In genomic region chr3:64209866-64210609, GRCh38 we compare ENCODE assay signal across 9 cellular contexts. TPM values are rescaled to one million over a fixed set of nuclear protein-coding genes. Genes with fewer than 3 reads are reported as not detected.
DNase-seq lines count a peak whose midpoint lies in the region; TF ChIP-seq lines count a peak whose summit lies in the region.
"Had no signal": no experiment of that assay in that cellular context is flagged by ENCODE, and none has a peak within 500 bp of the region (broad histone marks: within the 10 kb centered on the region; RNA-seq: fewer than 3 reads in every experiment).

No MANE protein-coding gene starts in this region.

- TF ChIP-seq CTCF in breast epithelium (IDR thresholded peaks at IDR 0.05), result no peak
- no peak for TF ChIP-seq CTCF in MCF 10A (IDR thresholded peaks at IDR 0.05; ENCODE audit: unreplicated experiment)
- no peak for TF ChIP-seq CTCF in fibroblast of villous mesenchyme (IDR thresholded peaks at IDR 0.05; ENCODE audit: insufficient read depth, low read depth, low read length)
- no peak for TF ChIP-seq CTCF in vagina (IDR thresholded peaks at IDR 0.05)

- H2BK12ac ChIP-seq in neuronal stem cell (ENCODE audit: low read length), result no peak overlapping the region

- H3K27ac ChIP-seq in breast epithelium, result peak overlapping the region; percentile 89 to 92
- H3K27ac ChIP-seq in neuronal stem cell (replicated peaks; ENCODE audit: low read length), result no peak overlapping the region
- H3K27ac ChIP-seq in vagina, result peak overlapping the region; percentile 77

- H3K9me3 Mint-ChIP-seq in MCF 10A (ENCODE audit: unreplicated experiment), result no peaks in the 10 kb centered on the region

- no peak overlapping the region for H2AK5ac ChIP-seq in neuronal stem cell (ENCODE audit: low read depth, low read length)

- H3K14ac ChIP-seq in neuronal stem cell (ENCODE audit: low read length), result peak overlapping the region; percentile 48

- no TSS peak for BruUV-seq in MCF 10A (replicated peaks; lab: Mats Ljungman, UMichigan)

- H3K79me1 ChIP-seq in neuronal stem cell (ENCODE audit: low read depth, low read length), result no peaks in the 10 kb centered on the region

- DNase-seq in breast epithelium (ENCODE audit: low spot score in 2 of 2) (peak in 1 of 2 donors; percentile 91), MCF 10A (ENCODE audit: unreplicated experiment) (no peak), fibroblast of villous mesenchyme (ENCODE audit: low read depth) (peak; percentile 95), neuronal stem cell (ENCODE audit: low spot score) (no peak), vagina (ENCODE audit: extremely low spot score in 2 of 2) (no peak), NCI-H2081 treated with DMSO at 0.1 percent for 48 hours (lab: John Stamatoyannopoulos, UW) (no peak)
- DNase-seq in stimulated activated CD8-positive, alpha-beta memory T cell treated with anti-CD3 and anti-CD28 coated beads, Interleukin-4, amount 100 ng/mL, for 48 hours, result no peak
- no peak for DNase-seq in activated CD8-positive, alpha-beta memory T cell treated with anti-CD3 and anti-CD28 coated beads, Interleukin-2, amount 50 U/mL, for 48 hours
- DNase-seq: amniotic stem cell had no signal

- no peak overlapping the region for H4K91ac ChIP-seq in neuronal stem cell (ENCODE audit: low read depth, low read length, poor library complexity)

- intact Hi-C loops in breast epithelium (cut with DNase I; ENCODE audit: low total_unique reads) (loop anchor here (2.0 kb wide), 1 partner anchor 55 kb away; no protein-coding TSS in a partner anchor), MCF 10A (cut with micrococcal nuclease) (no loop called here), vagina (cut with DNase I) (no loop called here)

- H3K4me3 ChIP-seq in breast epithelium (peak overlapping the region in 1 of 3 donors; percentile 27), fibroblast of villous mesenchyme (ENCODE audit: low read depth, low read length) (no peak overlapping the region), neuronal stem cell (ENCODE audit: low read length in 2 of 2) (no peak overlapping the region), vagina (no peak overlapping the region)

- no peaks in the 10 kb centered on the region for H3K36me3 Mint-ChIP-seq in MCF 10A (ENCODE audit: insufficient read depth, unreplicated experiment)

- no peak overlapping the region for H2BK120ac ChIP-seq in neuronal stem cell (ENCODE audit: low read depth, low read length)

- no peaks in the 10 kb centered on the region for H3K36me3 ChIP-seq in breast epithelium
- H3K36me3 ChIP-seq in neuronal stem cell (replicated peaks in 1 of 2; ENCODE audit: control insufficient read depth in 2 of 2, insufficient read depth in 2 of 2, low read length in 2 of 2), result no peaks in the 10 kb centered on the region
- H3K36me3 ChIP-seq in vagina, result no peaks in the 10 kb centered on the region

- no peak overlapping the region for H2BK5ac ChIP-seq in neuronal stem cell (ENCODE audit: low read length)

- H3K4me1 ChIP-seq in breast epithelium, result peaks cover 5 to 41% of the 10 kb centered on the region in 2 donors
- H3K4me1 ChIP-seq in neuronal stem cell (ENCODE audit: control insufficient read depth in 2 of 2, insufficient read depth in 1 of 2, low read depth in 1 of 2, low read length in 2 of 2), result peaks cover 5 to 8% of the 10 kb centered on the region in 2 donors
- H3K4me1 ChIP-seq in vagina, result peaks cover 65% of the 10 kb centered on the region

- H3K27ac Mint-ChIP-seq in MCF 10A (ENCODE audit: low read depth, unreplicated experiment), result no peak overlapping the region

- no peaks in the 10 kb centered on the region for H3K27me3 ChIP-seq in breast epithelium
- no peaks in the 10 kb centered on the region for H3K27me3 ChIP-seq in neuronal stem cell (ENCODE audit: control insufficient read depth in 3 of 3, insufficient read depth in 3 of 3, low read depth in 1 of 3, low read length in 3 of 3)
- H3K27me3 ChIP-seq in vagina, result no peaks in the 10 kb centered on the region

- no peak overlapping the region for H2BK15ac ChIP-seq in neuronal stem cell (ENCODE audit: low read length)

- TF ChIP-seq POLR2A in breast epithelium (IDR thresholded peaks at IDR 0.05) (no peak), vagina (IDR thresholded peaks at IDR 0.05) (no peak)

- H3K18ac ChIP-seq in neuronal stem cell (ENCODE audit: low read length), result no peak overlapping the region

- POLR2A ChIA-PET in MCF 10A (lab: Yijun Ruan, JAX), result interaction anchor here (0.7 kb wide), 2 partner anchors 55 to 161 kb away, joined by 3 read pairs; no protein-coding TSS in a partner anchor

- no peak overlapping the region for H3K4ac ChIP-seq in neuronal stem cell (ENCODE audit: low read length)

- H3K4me3 Mint-ChIP-seq in MCF 10A (ENCODE audit: unreplicated experiment), result no peak overlapping the region

- CTCF ChIA-PET in MCF 10A (lab: Yijun Ruan, JAX), result interaction anchor here (0.6 to 0.7 kb wide), 2 partner anchors 11 to 854 kb away, joined by 3 read pairs; no protein-coding TSS in a partner anchor

- H3K23ac ChIP-seq in neuronal stem cell (ENCODE audit: low read depth, low read length, poor library complexity), result no peak overlapping the region

- H2AFZ ChIP-seq in neuronal stem cell (ENCODE audit: low read length), result no peak overlapping the region

- no peak overlapping the region for H3K9ac ChIP-seq in neuronal stem cell (ENCODE audit: low read depth, low read length, poor library complexity)

- no peak overlapping the region for H4K8ac ChIP-seq in neuronal stem cell (ENCODE audit: low read depth, low read length)

- no peaks in the 10 kb centered on the region for H3K27me3 Mint-ChIP-seq in MCF 10A (ENCODE audit: insufficient read depth, unreplicated experiment)

- H3K9me3 ChIP-seq in breast epithelium (no peaks in the 10 kb centered on the region), neuronal stem cell (replicated peaks in 1 of 2; ENCODE audit: control insufficient read depth in 2 of 2, insufficient read depth in 1 of 2, low read depth in 1 of 2, low read length in 2 of 2) (no peaks in the 10 kb centered on the region), vagina (no peaks in the 10 kb centered on the region)

- H3K4me1 Mint-ChIP-seq in MCF 10A (ENCODE audit: insufficient read depth, unreplicated experiment), result peaks cover 5% of the 10 kb centered on the region

- H3K4me2 ChIP-seq in neuronal stem cell (ENCODE audit: insufficient read depth, low read length, poor library complexity, severe bottlenecking), result no peak overlapping the region

- no CpG with 5 or more reads among the region's 12 CpGs for WGBS in neuronal stem cell (ENCODE audit: extremely low coverage in 2 of 2, insufficient read length in 2 of 2, insufficient replicate concordance in 1 of 2), 2 donors

RNA-seq across cellular contexts. Expression of gene PRICKLE2, which starts 15.2 kb away (rescaled TPM):
- total RNA-seq in breast epithelium (10 to 100 TPM; 35.1 to 72.5 (median 44.5) TPM), MCF 10A (2022) (9.6 and 11.4 TPM in 2 replicates), fibroblast of villous mesenchyme (36.3 and 42.2 TPM in 2 replicates), vagina (39.3 TPM)
- polyA plus RNA-seq in neuronal stem cell (2013, experiment 1 of 2), result 2.2 TPM
- polyA plus RNA-seq in neuronal stem cell (2013, experiment 2 of 2), result 2.3 TPM
